ENCODE assay signal across 9 cellular contexts in genomic region chr9:23851024-23851629, GRCh38. TPM values are rescaled to one million over a fixed set of nuclear protein-coding genes. Genes with fewer than 3 reads are reported as not detected.
DNase-seq lines count a peak whose midpoint lies in the region; ATAC-seq, FAIRE-seq and TF ChIP-seq lines count a peak whose summit lies in the region.
"Had no signal": no experiment of that assay in that cellular context is flagged by ENCODE, and none has a peak within 500 bp of the region (broad histone marks: within the 10 kb centered on the region; RNA-seq: fewer than 3 reads in every experiment).

No MANE protein-coding gene starts in this region.

- H3K4me1 Mint-ChIP-seq in CD4-positive, alpha-beta memory T cell = peaks cover 0 to 6% (median 2%) of the 10 kb centered on the region in 4 donors
- no peaks in the 10 kb centered on the region for H3K4me1 Mint-ChIP-seq in CD14-positive monocyte

- H3K36me3 ChIP-seq in bronchial epithelial cell (ENCODE audit: control insufficient read depth, insufficient read depth, low read length) (no peaks in the 10 kb centered on the region), lower lobe of right lung (no peaks in the 10 kb centered on the region), transverse colon (no peaks in the 10 kb centered on the region)
- no peaks in the 10 kb centered on the region for H3K36me3 ChIP-seq in CD4-positive, alpha-beta memory T cell (ENCODE audit: insufficient read depth, low read length)

- peak overlapping the region in 4 of 8 donors; percentile 51 to 74 (median 52) for H3K4me3 Mint-ChIP-seq in CD4-positive, alpha-beta memory T cell
- peak overlapping the region in 1 of 2 donors; percentile 72 for H3K4me3 Mint-ChIP-seq in CD14-positive monocyte

- POLR2A ChIA-PET in CD4-positive, alpha-beta memory T cell (lab: Charles Lee; ENCODE audit: partially characterized antibody) = no interaction called here

- H3K9me3 ChIP-seq in lower lobe of right lung (no peaks in the 10 kb centered on the region), transverse colon (no peaks in the 10 kb centered on the region)
- H3K9me3 ChIP-seq in CD4-positive, alpha-beta memory T cell (ENCODE audit: control insufficient read depth in 1 of 2, low read length in 2 of 2) = no peaks in the 10 kb centered on the region

- CTCF ChIA-PET in CD4-positive, alpha-beta memory T cell (lab: Charles Lee; ENCODE audit: partially characterized antibody) = no interaction called here

- DNase-seq in NCI-H82 (lab: John Stamatoyannopoulos, UW) = peak; percentile 47
- DNase-seq in NCI-H82 treated with DMSO at 0.1 percent for 48 hours (lab: John Stamatoyannopoulos, UW; ENCODE audit: unreplicated experiment) = no peak
- DNase-seq in bronchial epithelial cell (ENCODE audit: low read depth) = peak; percentile 15
- DNase-seq in lower lobe of right lung = peak; percentile 42
- peak; percentile 12 for DNase-seq in transverse colon
- DNase-seq in activated effector memory CD4-positive, alpha-beta T cell treated with anti-CD3 and anti-CD28 coated beads, Interleukin-2, amount 50 U/mL, for 16 hours = no peak
- DNase-seq in CD4-positive, alpha-beta memory T cell = no peak
- DNase-seq in CD14-positive monocyte (ENCODE audit: low spot score) = no peak
- DNase-seq: GOT3 had no signal

- intact Hi-C loops in lower lobe of right lung (cut with DNase I) = no loop called here
- intact Hi-C loops in transverse colon (cut with DNase I; ENCODE audit: low total_unique reads) = no loop called here
- intact Hi-C loops in CD4-positive, alpha-beta memory T cell (cut with micrococcal nuclease) = no loop called here
- intact Hi-C loops in CD14-positive monocyte (cut with micrococcal nuclease) = loop anchor here in 1 of 2 donors (10.0 kb wide), 1 partner anchor 56 kb away; no protein-coding TSS in a partner anchor

- no peak overlapping the region for H3K27ac Mint-ChIP-seq in CD4-positive, alpha-beta memory T cell
- peak overlapping the region in 1 of 7 donors; percentile 61 for H3K27ac Mint-ChIP-seq in CD14-positive monocyte

- in situ Hi-C loops in transverse colon (cut with MboI; ENCODE audit: low pct_ligation_motif_present in 1 of 4, low pct_unique_long_range_greater_than_20kb in 1 of 4, low sequenced_read_pairs in 3 of 4) = no loop called here

- peaks cover 0 to 4% of the 10 kb centered on the region in 2 donors for H3K36me3 Mint-ChIP-seq in CD4-positive, alpha-beta memory T cell
- peaks cover 0 to 4% of the 10 kb centered on the region in 2 donors for H3K36me3 Mint-ChIP-seq in CD14-positive monocyte

- H3K4me3 ChIP-seq in bronchial epithelial cell (ENCODE audit: low read depth, low read length) (peak overlapping the region; percentile 19), lower lobe of right lung (peak overlapping the region; percentile 45), transverse colon (peak overlapping the region in 3 of 4 donors; percentile 12 to 54 (median 30))
- H3K4me3 ChIP-seq in CD4-positive, alpha-beta memory T cell (ENCODE audit: low read length in 2 of 2) = no peak overlapping the region

- H3K27ac ChIP-seq in lower lobe of right lung = no peak overlapping the region
- no peak overlapping the region for H3K27ac ChIP-seq in transverse colon
- no peak overlapping the region for H3K27ac ChIP-seq in CD4-positive, alpha-beta memory T cell (ENCODE audit: low read depth, low read length)

- peaks cover 10% of the 10 kb centered on the region for H3K27me3 ChIP-seq in bronchial epithelial cell (ENCODE audit: control insufficient read depth, insufficient read depth, low read length)
- peaks cover 28% of the 10 kb centered on the region for H3K27me3 ChIP-seq in lower lobe of right lung (ENCODE audit: low read depth)
- H3K27me3 ChIP-seq in transverse colon = peaks cover 58% of the 10 kb centered on the region
- H3K27me3 ChIP-seq in CD4-positive, alpha-beta memory T cell (ENCODE audit: insufficient read depth, low read length) = no peaks in the 10 kb centered on the region

- TF ChIP-seq EP300 in transverse colon (IDR thresholded peaks at IDR 0.05; ENCODE audit: low read depth) = no peak

- peak; percentile 78 to 88 for ATAC-seq in lower lobe of right lung

- no peak for TF ChIP-seq POLR2A in transverse colon (IDR thresholded peaks at IDR 0.05)

- TF ChIP-seq CTCF in bronchial epithelial cell (IDR thresholded peaks at IDR 0.05; ENCODE audit: insufficient read depth, low read length, severe bottlenecking) = no peak
- no peak for TF ChIP-seq CTCF in lower lobe of right lung (IDR thresholded peaks at IDR 0.05)
- TF ChIP-seq CTCF in transverse colon (IDR thresholded peaks at IDR 0.05) = no peak
- TF ChIP-seq CTCF in CD14-positive monocyte (IDR thresholded peaks at IDR 0.05) = no peak

- FAIRE-seq in bronchial epithelial cell (lab: Jason Lieb, UNC) = no peak

- H3K27me3 Mint-ChIP-seq in CD4-positive, alpha-beta memory T cell = peaks cover 0 to 13% of the 10 kb centered on the region in 2 donors
- peaks cover 25 to 34% (median 25%) of the 10 kb centered on the region in 3 donors for H3K27me3 Mint-ChIP-seq in CD14-positive monocyte (ENCODE audit: low read depth in 3 of 3)

- 9 to 17% methylated on average over 14 to 42 of the region's 46 CpGs for WGBS in transverse colon (ENCODE audit: low coverage in 1 of 2), 2 donors

- H3K4me1 ChIP-seq in lower lobe of right lung = peaks cover 5% of the 10 kb centered on the region
- H3K4me1 ChIP-seq in transverse colon = peaks cover 0 to 17% (median 8%) of the 10 kb centered on the region in 4 donors
- H3K4me1 ChIP-seq in CD4-positive, alpha-beta memory T cell (ENCODE audit: insufficient read depth, low read length) = no peaks in the 10 kb centered on the region

- peaks cover under 1 to 29% (median 13%) of the 10 kb centered on the region in 8 donors for H3K9me3 Mint-ChIP-seq in CD4-positive, alpha-beta memory T cell
- H3K9me3 Mint-ChIP-seq in CD14-positive monocyte = peaks cover 7 to 23% (median 13%) of the 10 kb centered on the region in 7 donors

RNA-seq across cellular contexts. Expression of gene ELAVL2, which starts 25.1 kb away (rescaled TPM):
- total RNA-seq in bronchial epithelial cell (0.26 TPM in 2 replicates), lower lobe of right lung (not detected), transverse colon (1 to 10 TPM in 1 of 4 donors, under 1 TPM in 2, not detected in 1; 0.41 to 2.2 (median 0.60) TPM)
- not detected for total RNA-seq in CD4-positive, alpha-beta memory T cell
- not detected for polyA plus RNA-seq in CD4-positive, alpha-beta memory T cell
- not detected for polyA plus RNA-seq in CD14-positive monocyte

Comparison
In these comparisons a context has a peak if more than half of its experiments do, and no peak if none do; other contexts are left out.
1. DNase-seq: peak in NCI-H82 (single experiment), bronchial epithelial cell (single experiment), lower lobe of right lung (single experiment) and transverse colon (single experiment); none in NCI-H82 treated with DMSO at 0.1 percent for 48 hours (single experiment), activated effector memory CD4-positive, alpha-beta T cell treated with anti-CD3 and anti-CD28 coated beads, Interleukin-2, amount 50 U/mL, for 16 hours (single experiment), CD4-positive, alpha-beta memory T cell (0 of 5) and CD14-positive monocyte (single experiment).
2. H3K4me3 ChIP-seq: peak in bronchial epithelial cell (single experiment), lower lobe of right lung (single experiment) and transverse colon (3 of 4); none in CD4-positive, alpha-beta memory T cell (0 of 2).